13 cellular contexts compared by ENCODE assay signal in genomic region chr9:94909250-94909894, GRCh38.
DNase-seq lines count a peak whose midpoint lies in the region; ATAC-seq and TF ChIP-seq lines count a peak whose summit lies in the region.
"Had no signal": no experiment of that assay in that cellular context is flagged by ENCODE, and none has a peak within 500 bp of the region (broad histone marks: within the 10 kb centered on the region; RNA-seq: fewer than 3 reads in every experiment).

No MANE protein-coding gene starts in this region.

- H3K36me3 Mint-ChIP-seq in activated T-cell treated with anti-CD3 and anti-CD28 coated beads, Interleukin-2, amount 50 U/mL, for 72 hours (ENCODE audit: insufficient read depth in 2 of 2) = no peaks in the 10 kb centered on the region
- H3K36me3 Mint-ChIP-seq in type B pancreatic cell = no peaks in the 10 kb centered on the region

- H3K27ac ChIP-seq in right atrium auricular region (peak overlapping the region in 1 of 2 donors; percentile 68), lower lobe of right lung (peak overlapping the region; percentile 79)
- H3K27ac ChIP-seq: BLaER1 treated with 17β-estradiol and CSF1 and Interleukin-3, amounts not matched to agents 10 nM and 100 nM; HL-60 had no signal

- H3K9me3 ChIP-seq in right atrium auricular region (no peaks in the 10 kb centered on the region), lower lobe of right lung (no peaks in the 10 kb centered on the region)
- H3K9me3 ChIP-seq: BLaER1 treated with 17β-estradiol and CSF1 and Interleukin-3, amounts not matched to agents 10 nM and 100 nM; MG63 had no signal

- H3K27me3 ChIP-seq in right atrium auricular region (no peaks in the 10 kb centered on the region), lower lobe of right lung (ENCODE audit: low read depth) (no peaks in the 10 kb centered on the region)
- H3K27me3 ChIP-seq: BLaER1 treated with 17β-estradiol and CSF1 and Interleukin-3, amounts not matched to agents 10 nM and 100 nM; MG63 had no signal

- intact Hi-C loops in cardiac septum (cut with DNase I) (loop anchor here (5.0 kb wide), 2 partner anchors 37 to 127 kb away; no protein-coding TSS in a partner anchor), lower lobe of right lung (cut with DNase I) (no loop called here)

- no peak overlapping the region for H3K27ac Mint-ChIP-seq in activated T-cell treated with anti-CD3 and anti-CD28 coated beads, Interleukin-2, amount 50 U/mL, for 72 hours
- peak overlapping the region; percentile 86 for H3K27ac Mint-ChIP-seq in type B pancreatic cell

- H3K4me1 ChIP-seq in right atrium auricular region (peaks cover 0 to 32% of the 10 kb centered on the region in 2 donors), lower lobe of right lung (peaks cover 27% of the 10 kb centered on the region)
- H3K4me1 ChIP-seq: BLaER1 treated with 17β-estradiol and CSF1 and Interleukin-3, amounts not matched to agents 10 nM and 100 nM had no signal

- H3K27me3 Mint-ChIP-seq in activated T-cell treated with anti-CD3 and anti-CD28 coated beads, Interleukin-2, amount 50 U/mL, for 72 hours (ENCODE audit: low read depth) = no peaks in the 10 kb centered on the region
- H3K27me3 Mint-ChIP-seq in type B pancreatic cell = no peaks in the 10 kb centered on the region

- ATAC-seq in activated T-cell treated with anti-CD3 and anti-CD28 coated beads, Interleukin-2, amount 50 U/mL, for 72 hours (replicated peaks in 1 of 2) = peak; percentile 99
- peak; percentile 57 to 60 for ATAC-seq in lower lobe of right lung
- ATAC-seq in HG02588 (IDR thresholded peaks at IDR 0.05; ENCODE audit: unreplicated experiment) = no peak
- no peak for ATAC-seq in HG02884 (IDR thresholded peaks at IDR 0.05; ENCODE audit: unreplicated experiment)

- TF ChIP-seq CTCF in right atrium auricular region (IDR thresholded peaks at IDR 0.05) = no peak
- no peak for TF ChIP-seq CTCF in lower lobe of right lung (IDR thresholded peaks at IDR 0.05)
- no peak for TF ChIP-seq CTCF in type B pancreatic cell (conservative IDR thresholded peaks at IDR 0.05)

- DNase-seq in right atrium auricular region (ENCODE audit: low spot score) = peak; percentile 48
- DNase-seq in cardiac septum (ENCODE audit: low spot score) = no peak
- DNase-seq in activated T-cell treated with anti-CD3 and anti-CD28 coated beads, Interleukin-2, amount 50 U/mL, for 72 hours = peak; percentile 51 to 52
- DNase-seq in lower lobe of right lung = no peak
- no peak for DNase-seq in type B pancreatic cell (ENCODE audit: extremely low spot score, unreplicated experiment)
- no peak for DNase-seq in cortex of kidney (lab: John Stamatoyannopoulos, UW)
- DNase-seq: MG63, NCI-H226, Right ventricle myocardium superior had no signal

- H3K4me3 ChIP-seq in right atrium auricular region = no peak overlapping the region
- H3K4me3 ChIP-seq in lower lobe of right lung = no peak overlapping the region
- H3K4me3 ChIP-seq: BLaER1 treated with 17β-estradiol and CSF1 and Interleukin-3, amounts not matched to agents 10 nM and 100 nM; MG63 had no signal

- H3K4me3 Mint-ChIP-seq in activated T-cell treated with anti-CD3 and anti-CD28 coated beads, Interleukin-2, amount 50 U/mL, for 72 hours = no peak overlapping the region
- H3K4me3 Mint-ChIP-seq in type B pancreatic cell = no peak overlapping the region

- no peaks in the 10 kb centered on the region for H3K9me3 Mint-ChIP-seq in activated T-cell treated with anti-CD3 and anti-CD28 coated beads, Interleukin-2, amount 50 U/mL, for 72 hours
- no peaks in the 10 kb centered on the region for H3K9me3 Mint-ChIP-seq in type B pancreatic cell

- H3K4me1 Mint-ChIP-seq in activated T-cell treated with anti-CD3 and anti-CD28 coated beads, Interleukin-2, amount 50 U/mL, for 72 hours (ENCODE audit: low read depth) = peaks cover 10% of the 10 kb centered on the region
- H3K4me1 Mint-ChIP-seq in type B pancreatic cell (ENCODE audit: unreplicated experiment) = peaks cover 77% of the 10 kb centered on the region

- H3K36me3 ChIP-seq in right atrium auricular region (no peaks in the 10 kb centered on the region), lower lobe of right lung (no peaks in the 10 kb centered on the region)

Comparison
In these comparisons a context has a peak if more than half of its experiments do, and no peak if none do; other contexts are left out.
1. DNase-seq: peak in right atrium auricular region (single experiment) and activated T-cell treated with anti-CD3 and anti-CD28 coated beads, Interleukin-2, amount 50 U/mL, for 72 hours (2 of 2); none in cardiac septum (single experiment), lower lobe of right lung (single experiment), type B pancreatic cell (single experiment) and cortex of kidney (single experiment).
2. ATAC-seq: peak in activated T-cell treated with anti-CD3 and anti-CD28 coated beads, Interleukin-2, amount 50 U/mL, for 72 hours (2 of 2) and lower lobe of right lung (2 of 2); none in HG02588 (single experiment) and HG02884 (single experiment).